8 cellular contexts compared by ENCODE assay signal in the genomic region with DNA sequence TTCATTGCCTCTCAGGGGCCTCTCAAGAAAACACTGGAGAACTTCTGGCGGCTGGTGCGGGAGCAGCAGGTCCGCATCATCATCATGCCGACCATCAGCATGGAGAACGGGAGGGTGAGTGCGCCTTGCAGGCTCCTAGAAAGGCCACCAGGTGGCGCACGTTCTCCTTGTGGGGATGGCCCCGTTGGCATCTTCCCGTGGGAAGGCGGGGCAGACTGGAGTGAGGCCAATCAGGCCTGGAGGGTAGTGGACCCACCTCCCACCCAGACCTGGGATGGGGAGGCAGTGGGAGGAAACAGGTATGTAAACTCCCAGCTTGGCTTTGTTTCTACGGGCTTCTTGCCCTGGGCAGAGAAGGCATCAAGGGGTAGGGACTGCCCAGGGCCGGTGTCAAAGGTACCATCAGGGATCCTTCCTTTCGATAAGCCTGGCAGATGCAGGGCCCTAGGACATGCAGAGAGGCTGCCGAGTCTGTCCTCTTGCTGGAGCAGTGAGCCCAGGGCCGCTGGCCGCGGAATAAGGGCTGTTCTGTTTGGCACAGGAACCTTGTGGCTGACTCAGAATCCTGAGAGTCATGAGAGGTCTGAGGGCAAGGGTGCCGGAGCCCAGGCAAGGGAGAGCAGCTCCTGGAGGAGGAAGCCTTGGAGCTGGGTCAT. TPM values are rescaled to one million over a fixed set of nuclear protein-coding genes. Genes with fewer than 3 reads are reported as not detected.
DNase-seq lines count a peak whose midpoint lies in the region; ATAC-seq lines count a peak whose summit lies in the region.

No MANE protein-coding gene starts in this region.

- peak; percentile 82 for DNase-seq in A172 (ENCODE audit: low spot score)
- peak; percentile 82 for DNase-seq in NCI-H774 (lab: John Stamatoyannopoulos, UW)
- peak; percentile 88 for DNase-seq in activated CD4-positive, alpha-beta memory T cell treated with anti-CD3 and anti-CD28 coated beads for 36 hours
- peak; percentile 67 for DNase-seq in effector CD8-positive, alpha-beta T cell (lab: John Stamatoyannopoulos, UW)
- peak; percentile 70 to 82 for DNase-seq in lung microvascular endothelial cell (ENCODE audit: low read depth in 2 of 2)
- DNase-seq in stimulated activated CD8-positive, alpha-beta memory T cell treated with anti-CD3 and anti-CD28 coated beads, Interleukin-15, amount 100 ng/mL, for 24 hours (ENCODE audit: low read depth), result peak; percentile 62

- H3K4me3 Mint-ChIP-seq in activated CD4-positive, alpha-beta memory T cell treated with anti-CD3 and anti-CD28 coated beads for 36 hours, result no peak overlapping the region

- peaks cover 4% of the 10 kb centered on the region for H3K9me3 Mint-ChIP-seq in activated CD4-positive, alpha-beta memory T cell treated with anti-CD3 and anti-CD28 coated beads for 36 hours

- H3K4me1 Mint-ChIP-seq in activated CD4-positive, alpha-beta memory T cell treated with anti-CD3 and anti-CD28 coated beads for 36 hours (ENCODE audit: low read depth), result peaks cover 7% of the 10 kb centered on the region

- POLR2A ChIA-PET in activated CD4-positive, alpha-beta memory T cell treated with anti-CD3 and anti-CD28 coated beads for 36 hours (lab: Charles Lee), result interaction anchor here (1.4 kb wide), 1 partner anchor 20 kb away, joined by 3 read pairs; no protein-coding TSS in a partner anchor

- H3K27me3 Mint-ChIP-seq in activated CD4-positive, alpha-beta memory T cell treated with anti-CD3 and anti-CD28 coated beads for 36 hours, result peaks cover 22% of the 10 kb centered on the region

- no peak overlapping the region for H3K27ac Mint-ChIP-seq in activated CD4-positive, alpha-beta memory T cell treated with anti-CD3 and anti-CD28 coated beads for 36 hours

- no peaks in the 10 kb centered on the region for H3K36me3 Mint-ChIP-seq in activated CD4-positive, alpha-beta memory T cell treated with anti-CD3 and anti-CD28 coated beads for 36 hours

- ATAC-seq in GM18511 (IDR thresholded peaks at IDR 0.05; ENCODE audit: unreplicated experiment) (peak; percentile 74), HG03460 (IDR thresholded peaks at IDR 0.05; ENCODE audit: unreplicated experiment) (peak; percentile 63)

- CTCF ChIA-PET in activated CD4-positive, alpha-beta memory T cell treated with anti-CD3 and anti-CD28 coated beads for 36 hours (lab: Charles Lee), result interaction anchor here (0.6 to 0.9 kb wide), 3 partner anchors 17 to 719 kb away, joined by 3 read pairs; no protein-coding TSS in a partner anchor

- intact Hi-C loops in activated CD4-positive, alpha-beta memory T cell treated with anti-CD3 and anti-CD28 coated beads for 36 hours (cut with micrococcal nuclease), result no loop called here

RNA-seq across cellular contexts. Expression of a gene that starts 18.9 kb away (rescaled TPM):
- total RNA-seq in A172 (2014; rRNA removed; shearing (Covaris generic)), result 152 and 175 TPM in 2 replicates
- 10 to 100 TPM; 39.9 to 41.2 TPM for total RNA-seq in activated CD4-positive, alpha-beta memory T cell treated with anti-CD3 and anti-CD28 coated beads for 36 hours
- total RNA-seq in lung microvascular endothelial cell, result 76.1 and 105 TPM in 2 replicates

Comparison
In these comparisons a context has a peak if more than half of its experiments do, and no peak if none do; other contexts are left out.
1. Peak in every context shown above with its lines: DNase-seq and ATAC-seq.